Comparison of ENCODE assay signal across 18 cellular contexts in the genomic region with DNA sequence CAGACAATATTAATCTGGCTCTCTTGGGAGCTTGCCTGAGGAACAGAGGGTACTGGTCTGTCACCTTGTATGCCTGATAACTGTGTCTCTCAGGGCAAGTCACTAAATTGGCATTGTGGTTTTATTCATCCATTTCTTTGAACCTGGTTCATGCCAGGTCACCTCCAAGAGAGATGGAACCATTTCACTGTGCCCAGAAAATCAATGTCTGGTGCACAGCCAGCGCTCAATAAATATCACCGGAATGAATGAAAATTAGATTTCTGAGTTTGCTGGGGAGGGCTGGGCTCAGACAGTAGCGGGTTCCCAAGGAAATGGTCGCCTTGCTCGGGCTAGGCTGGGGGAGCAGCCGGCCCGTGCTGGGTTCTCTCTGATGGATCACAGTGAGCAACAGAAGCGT.
"Had no signal": no experiment of that assay in that cellular context is flagged by ENCODE, and none has a peak within 500 bp of the region (broad histone marks: within the 10 kb centered on the region; RNA-seq: fewer than 3 reads in every experiment).

No MANE protein-coding gene starts in this region.

- ATAC-seq: effector memory CD8-positive, alpha-beta T cell; esophagus mucosa; gastrocnemius medialis; heart right ventricle; left lung; lower lobe of right lung; mucosa of descending colon had no signal

- DNase-seq: dermis blood vessel endothelial cell; effector CD4-positive, alpha-beta T cell; effector memory CD8-positive, alpha-beta T cell; endodermal cell; erythroblast; esophagus squamous epithelium; foreskin fibroblast; foreskin melanocyte; gastrocnemius medialis; glutamatergic neuron; heart right ventricle; left cardiac atrium; left lung; left ventricle myocardium superior; lower lobe of right lung; mesenchymal stem cell; mucosa of descending colon had no signal
